Comparison of ENCODE assay signal across 22 cellular contexts in genomic region chr2:169291517-169291916, GRCh38.
"Had no signal": no experiment of that assay in that cellular context is flagged by ENCODE, and none has a peak within 500 bp of the region (broad histone marks: within the 10 kb centered on the region; RNA-seq: fewer than 3 reads in every experiment).

No MANE protein-coding gene starts in this region.

- H3K4me1 Mint-ChIP-seq: activated B cell treated with CpG ODN at 0.5 μM for 24 hours, naive B cell had no signal

- H3K4me3 ChIP-seq: adrenal gland, right atrium auricular region, tibial nerve, vagina had no signal

- H3K36me3 ChIP-seq: adrenal gland, right atrium auricular region, tibial nerve, vagina had no signal

- H3K9me3 Mint-ChIP-seq: activated B cell treated with CpG ODN at 0.5 μM for 24 hours; activated CD4-positive, alpha-beta memory T cell treated with anti-CD3 and anti-CD28 coated beads for 36 hours; activated naive CD4-positive, alpha-beta T cell treated with anti-CD3 and anti-CD28 coated beads, Interleukin-2, amount 50 U/mL, for 72 hours; activated T-helper 1 cell treated with anti-CD3 and anti-CD28 coated beads, Interleukin-12 subunit alpha, Interleukin-12 subunit beta, Interleukin-2, Interleukin-4 antibody, amounts not matched to agents 30 ng/mL and 10 ng/mL and 1 ng/mL, durations not matched to agents 14 hours and 24 hours and 36 hours; effector memory CD8-positive, alpha-beta T cell; neural crest cell had no signal

- H3K27me3 ChIP-seq: adrenal gland, right atrium auricular region, tibial nerve, vagina had no signal

- H3K27me3 Mint-ChIP-seq: progenitor cell of endocrine pancreas had no signal

- H3K27ac ChIP-seq: adrenal gland, epithelial cell of prostate, right atrium auricular region, tibial nerve, vagina had no signal

- DNase-seq: activated B cell treated with CpG ODN at 0.5 μM for 24 hours; activated CD4-positive, alpha-beta memory T cell treated with anti-CD3 and anti-CD28 coated beads for 36 hours; activated CD4-positive, alpha-beta T cell treated with anti-CD3 and anti-CD28 coated beads for 4 hours; activated gamma-delta T cell treated with Interleukin-2 at 50 U/mL for 16 hours; activated T-cell treated with anti-CD3 and anti-CD28 coated beads for 4 hours; adrenal gland; effector memory CD8-positive, alpha-beta T cell; foreskin melanocyte; glutamatergic neuron; hippocampal formation; naive B cell; stimulated activated CD4-positive, alpha-beta T cell treated with anti-CD3 and anti-CD28 coated beads, Interleukin-2, amount 100 ng/mL, for 24 hours; stimulated activated naive CD4-positive, alpha-beta T cell treated with Interleukin-2 at 50 U/mL for 16 hours; substantia nigra had no signal

- H3K4me1 ChIP-seq: adrenal gland, right atrium auricular region, tibial nerve, vagina had no signal

- H3K9me3 ChIP-seq: adrenal gland, right atrium auricular region, tibial nerve, vagina had no signal

- H3K27ac Mint-ChIP-seq: activated B cell treated with CpG ODN at 0.5 μM for 24 hours; activated CD4-positive, alpha-beta memory T cell treated with anti-CD3 and anti-CD28 coated beads for 36 hours; activated naive CD4-positive, alpha-beta T cell treated with anti-CD3 and anti-CD28 coated beads, Interleukin-2, amount 50 U/mL, for 72 hours; activated T-helper 1 cell treated with anti-CD3 and anti-CD28 coated beads, Interleukin-12 subunit alpha, Interleukin-12 subunit beta, Interleukin-2, Interleukin-4 antibody, amounts not matched to agents 30 ng/mL and 10 ng/mL and 1 ng/mL, durations not matched to agents 14 hours and 24 hours and 36 hours; effector memory CD8-positive, alpha-beta T cell; naive B cell; progenitor cell of endocrine pancreas had no signal

- H3K4me3 Mint-ChIP-seq: activated B cell treated with CpG ODN at 0.5 μM for 24 hours; activated CD4-positive, alpha-beta memory T cell treated with anti-CD3 and anti-CD28 coated beads for 36 hours; activated T-helper 1 cell treated with anti-CD3 and anti-CD28 coated beads, Interleukin-12 subunit alpha, Interleukin-12 subunit beta, Interleukin-2, Interleukin-4 antibody, amounts not matched to agents 30 ng/mL and 10 ng/mL and 1 ng/mL, durations not matched to agents 14 hours and 24 hours and 36 hours; effector memory CD8-positive, alpha-beta T cell; naive B cell; neural crest cell had no signal

- ATAC-seq: activated naive CD4-positive, alpha-beta T cell treated with anti-CD3 and anti-CD28 coated beads, Interleukin-2, amount 50 U/mL, for 72 hours; effector memory CD8-positive, alpha-beta T cell had no signal

- H3K36me3 Mint-ChIP-seq: activated CD4-positive, alpha-beta memory T cell treated with anti-CD3 and anti-CD28 coated beads for 36 hours; activated naive CD4-positive, alpha-beta T cell treated with anti-CD3 and anti-CD28 coated beads, Interleukin-2, amount 50 U/mL, for 72 hours; naive B cell had no signal
